Comparison of ENCODE assay signal across 8 cellular contexts in the genomic region with DNA sequence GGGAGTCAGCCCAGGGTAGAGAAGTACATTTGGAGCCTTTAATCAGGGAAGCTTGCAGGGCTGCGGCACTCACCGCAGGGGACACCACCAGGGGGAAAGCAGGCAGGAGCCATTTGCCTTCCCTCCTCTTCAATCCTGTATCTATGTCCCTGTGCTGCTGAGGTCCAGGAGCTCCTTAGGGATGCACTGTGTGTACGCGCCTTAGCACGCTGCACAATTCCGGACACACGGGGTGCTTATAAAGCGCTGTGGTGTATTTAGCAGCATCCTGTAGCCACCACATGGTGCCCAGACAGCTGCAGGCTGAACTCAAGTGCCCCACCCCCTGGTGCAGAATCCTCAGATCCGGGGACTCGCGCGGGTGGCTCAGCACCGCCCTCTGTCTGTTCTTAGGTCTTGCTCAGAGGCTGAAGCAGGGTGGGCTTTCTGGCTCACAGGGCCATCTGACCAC.
DNase-seq lines count a peak whose midpoint lies in the region; ATAC-seq and TF ChIP-seq lines count a peak whose summit lies in the region.

No MANE protein-coding gene starts in this region.

- intact Hi-C loops in A673 (cut with micrococcal nuclease; ENCODE audit: unreplicated experiment), result no loop called here

- no peak overlapping the region for H3K4ac ChIP-seq in mesendoderm (ENCODE audit: low read depth, low read length)

- no peak overlapping the region for H3K23ac ChIP-seq in mesendoderm (ENCODE audit: low read length)

- no CpG with 5 or more reads among the region's 13 CpGs for WGBS in mesendoderm (ENCODE audit: extremely low coverage, insufficient coverage, low lambda C conversion rate)

- no peak overlapping the region for H3K18ac ChIP-seq in mesendoderm (ENCODE audit: low read length)

- H3K9me3 ChIP-seq in A673 (ENCODE audit: low read depth, low read length, poor library complexity, severe bottlenecking), result no peaks in the 10 kb centered on the region

- no peak overlapping the region for H2BK120ac ChIP-seq in mesendoderm (ENCODE audit: low read depth, low read length)

- in situ Hi-C loops in astrocyte of the cerebellum (cut with HindIII; ENCODE audit: low sequenced_read_pairs), result no loop called here

- no peak overlapping the region for H3K9ac ChIP-seq in mesendoderm (ENCODE audit: low read length)

- H2BK15ac ChIP-seq in mesendoderm (replicated peaks; ENCODE audit: low read depth), result no peak overlapping the region

- H3K36me3 ChIP-seq in A673 (ENCODE audit: insufficient read depth, low read length, poor library complexity, severe bottlenecking), result no peaks in the 10 kb centered on the region
- H3K36me3 ChIP-seq in mesendoderm (ENCODE audit: control insufficient read depth, insufficient read depth, low read length), result no peaks in the 10 kb centered on the region

- peak overlapping the region; percentile 14 for H3K4me2 ChIP-seq in mesendoderm (ENCODE audit: low read length)

- H3K56ac ChIP-seq in mesendoderm (ENCODE audit: low read length), result peak overlapping the region; percentile 66

- DNase-seq in A673 (ENCODE audit: low spot score) (peak; percentile 85), NCI-H146 (lab: John Stamatoyannopoulos, UW) (peak; percentile 91), astrocyte of the cerebellum (ENCODE audit: low read depth) (no peak), mesendoderm (peak; percentile 95), NCI-H187 (lab: John Stamatoyannopoulos, UW) (no peak), GM19238 (ENCODE audit: insufficient read length, low spot score) (no peak)

- H4K8ac ChIP-seq in mesendoderm (ENCODE audit: low read depth, low read length), result no peak overlapping the region

- no peak for ATAC-seq in GM19324 (IDR thresholded peaks at IDR 0.05; ENCODE audit: low FRiP score, unreplicated experiment)
- ATAC-seq in HG03378 (IDR thresholded peaks at IDR 0.05; ENCODE audit: unreplicated experiment), result no peak

- H3K27me3 ChIP-seq in A673 (replicated peaks; ENCODE audit: insufficient read depth, low read depth, low read length, poor library complexity) (no peaks in the 10 kb centered on the region), mesendoderm (ENCODE audit: insufficient read depth, low read length, poor library complexity) (no peaks in the 10 kb centered on the region)

- BruUV-seq in A673 (replicated peaks; lab: Mats Ljungman, UMichigan), result no TSS peak

- H3K4me1 ChIP-seq in A673 (ENCODE audit: insufficient read depth, low read length, poor library complexity, severe bottlenecking), result peaks cover 9% of the 10 kb centered on the region
- H3K4me1 ChIP-seq in mesendoderm (ENCODE audit: control insufficient read depth, low read depth, low read length), result peaks cover 2% of the 10 kb centered on the region

- H2BK5ac ChIP-seq in mesendoderm (ENCODE audit: low read length), result no peak overlapping the region

- peak overlapping the region; percentile 8 for H3K4me3 ChIP-seq in A673 (ENCODE audit: low read depth, low read length, poor library complexity, severe bottlenecking)
- no peak overlapping the region for H3K4me3 ChIP-seq in astrocyte of the cerebellum (ENCODE audit: low read depth, low read length)
- H3K4me3 ChIP-seq in mesendoderm (ENCODE audit: low read length), result no peak overlapping the region

- no peak overlapping the region for H4K5ac ChIP-seq in mesendoderm (ENCODE audit: low read length)

- H2AK5ac ChIP-seq in mesendoderm (ENCODE audit: low read length), result no peak overlapping the region

- POLR2A ChIA-PET in A673 (lab: Charles Lee; ENCODE audit: low non-redundant PET), result no interaction called here

- TF ChIP-seq CTCF in A673 (conservative IDR thresholded peaks at IDR 0.05; ENCODE audit: low read depth, low read length) (peak; percentile 57), astrocyte of the cerebellum (IDR thresholded peaks at IDR 0.05; ENCODE audit: low read depth, low read length, missing control alignments) (peak; percentile 30)

- no peaks in the 10 kb centered on the region for H3K79me1 ChIP-seq in mesendoderm (ENCODE audit: low read length)

- no peaks in the 10 kb centered on the region for H3K79me2 ChIP-seq in mesendoderm (ENCODE audit: control insufficient read depth, insufficient read depth, low read length)

- CTCF ChIA-PET in A673 (lab: Charles Lee), result interaction anchor here (0.5 kb wide), 1 partner anchor 829 kb away, joined by 4 read pairs; no protein-coding TSS in a partner anchor

- H3K27ac ChIP-seq in A673 (ENCODE audit: low read depth, low read length, poor library complexity, severe bottlenecking), result no peak overlapping the region
- H3K27ac ChIP-seq in mesendoderm (ENCODE audit: low read depth, low read length), result no peak overlapping the region

Comparison
In these comparisons a context has a peak if more than half of its experiments do, and no peak if none do; other contexts are left out.
1. DNase-seq: peak in A673 (single experiment), NCI-H146 (single experiment) and mesendoderm (single experiment); none in astrocyte of the cerebellum (single experiment), NCI-H187 (0 of 2) and GM19238 (single experiment).